In genomic region chr15:58988011-58988785, GRCh38 we compare ENCODE assay signal across 1 cellular context.
TF ChIP-seq lines count a peak whose summit lies in the region.

No MANE protein-coding gene starts in this region.

TF ChIP-seq in SK-N-SH, 30 proteins besides CTCF, POLR2A, EP300 and RAD21:
- TF ChIP-seq MAX (IDR thresholded peaks at IDR 0.05; ENCODE audit: low read depth) (no peak), NRF1 (IDR thresholded peaks at IDR 0.05; ENCODE audit: low read depth, low read length) (peak; percentile 60), SMC3 (IDR thresholded peaks at IDR 0.05; ENCODE audit: low read depth, low read length) (no peak), GABPA (IDR thresholded peaks at IDR 0.05; ENCODE audit: low read depth) (no peak)
TF ChIP-seq in SK-N-SH: peak in this region for 1.
